10 cellular contexts compared by ENCODE assay signal in genomic region chr1:47934243-47934805, GRCh38.
DNase-seq lines count a peak whose midpoint lies in the region; ATAC-seq, FAIRE-seq and TF ChIP-seq lines count a peak whose summit lies in the region.
"Had no signal": no experiment of that assay in that cellular context is flagged by ENCODE, and none has a peak within 500 bp of the region (broad histone marks: within the 10 kb centered on the region; RNA-seq: fewer than 3 reads in every experiment).

No MANE protein-coding gene starts in this region.

- FAIRE-seq in H54 (lab: Jason Lieb, UNC): no peak

- TF ChIP-seq CTCF in adrenal gland (IDR thresholded peaks at IDR 0.05): no peak
- no peak for TF ChIP-seq CTCF in hepatocyte (IDR thresholded peaks at IDR 0.05; ENCODE audit: poor library complexity)
- TF ChIP-seq CTCF in retinal pigment epithelial cell (conservative IDR thresholded peaks at IDR 0.05; ENCODE audit: low read depth, low read length): no peak

- H3K4me3 ChIP-seq in adrenal gland (no peak overlapping the region), hepatocyte (no peak overlapping the region), retinal pigment epithelial cell (ENCODE audit: low read length) (no peak overlapping the region)
- H3K4me3 ChIP-seq: dorsolateral prefrontal cortex, SJCRH30 had no signal

- DNase-seq in EH (ENCODE audit: low read depth) (peak; percentile 2), adrenal gland (peak; percentile 78 to 94 (median 89)), hepatocyte (ENCODE audit: low spot score) (peak; percentile 71), retinal pigment epithelial cell (ENCODE audit: low read depth) (peak; percentile 20), H54 (ENCODE audit: insufficient read length, low spot score) (no peak)
- no peak for DNase-seq in activated T-cell treated with anti-CD3 and anti-CD28 coated beads, Interleukin-2, amount 50 U/mL, for 48 hours
- DNase-seq: SJCRH30 had no signal

- H4K20me1 ChIP-seq in hepatocyte (ENCODE audit: insufficient read depth, poor library complexity, severe bottlenecking): no peaks in the 10 kb centered on the region

- no peak overlapping the region for H2AFZ ChIP-seq in hepatocyte

- H3K9me3 ChIP-seq in adrenal gland (replicated peaks in 1 of 3) (no peaks in the 10 kb centered on the region), hepatocyte (ENCODE audit: low read depth) (no peaks in the 10 kb centered on the region)
- H3K9me3 ChIP-seq: SJCRH30 had no signal

- H3K4me1 ChIP-seq in adrenal gland (replicated peaks in 1 of 2) (peaks cover 5 to 19% of the 10 kb centered on the region in 2 donors), hepatocyte (ENCODE audit: insufficient read depth) (peaks cover 15% of the 10 kb centered on the region)

- peak overlapping the region; percentile 31 for H3K4me2 ChIP-seq in hepatocyte

- peak overlapping the region in 2 of 5 donors; percentile 29 to 76 for H3K27ac ChIP-seq in adrenal gland
- H3K27ac ChIP-seq in hepatocyte: peak overlapping the region; percentile 69
- H3K27ac ChIP-seq: dorsolateral prefrontal cortex, SJCRH30 had no signal

- H3K27me3 ChIP-seq in adrenal gland (no peaks in the 10 kb centered on the region), hepatocyte (no peaks in the 10 kb centered on the region)
- H3K27me3 ChIP-seq: SJCRH30 had no signal

- intact Hi-C loops in adrenal gland (cut with DNase I): no loop called here

- H3K9me2 ChIP-seq in hepatocyte (replicated peaks; ENCODE audit: insufficient read depth): no peaks in the 10 kb centered on the region

- WGBS in adrenal gland, 4 donors: 16 to 39% (median 29%) methylated on average over 5 to 9 of the region's 9 CpGs
- WGBS in hepatocyte (ENCODE audit: low lambda C conversion rate, missing lambda C conversion rate): 43% methylated on average over 9 of the region's 9 CpGs

- H3K79me2 ChIP-seq in hepatocyte: no peaks in the 10 kb centered on the region

- H3K36me3 ChIP-seq in adrenal gland (replicated peaks in 1 of 2): no peaks in the 10 kb centered on the region
- H3K36me3 ChIP-seq in hepatocyte (replicated peaks; ENCODE audit: insufficient read depth, low read depth): no peaks in the 10 kb centered on the region
- H3K36me3 ChIP-seq: SJCRH30 had no signal

- no peak for TF ChIP-seq POLR2A in adrenal gland (IDR thresholded peaks at IDR 0.05)
- no peak for TF ChIP-seq POLR2A in H54 (IDR thresholded peaks at IDR 0.05; ENCODE audit: low read depth, low read length)

- ATAC-seq in HG03045 (IDR thresholded peaks at IDR 0.05; ENCODE audit: unreplicated experiment): no peak
- no peak for ATAC-seq in HG03095 (IDR thresholded peaks at IDR 0.05; ENCODE audit: unreplicated experiment)

Comparison
In these comparisons a context has a peak if more than half of its experiments do, and no peak if none do; other contexts are left out.
1. DNase-seq: peak in EH (single experiment), adrenal gland (7 of 7), hepatocyte (single experiment) and retinal pigment epithelial cell (single experiment); none in activated T-cell treated with anti-CD3 and anti-CD28 coated beads, Interleukin-2, amount 50 U/mL, for 48 hours (0 of 2) and H54 (single experiment).